ENCODE assay signal across 1 cellular context in the genomic region with DNA sequence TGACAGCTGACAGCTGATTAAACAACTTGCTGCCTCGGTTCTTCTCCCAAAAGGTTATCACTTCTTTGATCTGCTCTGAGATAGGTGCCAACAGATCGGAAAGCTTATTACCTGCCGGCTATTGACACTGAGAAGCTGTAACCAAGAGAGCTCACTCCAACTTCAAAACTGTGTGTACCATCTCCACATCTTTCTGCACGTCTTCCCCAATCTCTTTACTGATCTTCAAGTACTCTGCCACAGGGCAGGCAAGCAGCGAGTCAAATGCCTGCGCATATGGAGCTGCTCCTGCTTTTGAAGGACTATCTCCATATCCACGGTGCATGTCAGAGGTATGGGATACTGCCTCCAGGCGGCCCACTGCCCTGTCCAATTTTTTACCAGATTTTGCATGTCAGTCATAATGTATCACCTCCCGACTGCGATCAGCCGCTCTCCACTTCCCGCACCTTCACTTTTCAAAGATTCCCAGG.
TF ChIP-seq lines count a peak whose summit lies in the region.

No MANE protein-coding gene starts in this region.

TF ChIP-seq in K562, 482 proteins besides CTCF, POLR2A, EP300 and RAD21 (continued from another document):
- TF ChIP-seq RBM17 (IDR thresholded peaks at IDR 0.05; ENCODE audit: borderline replicate concordance, low read depth, low read length) = no peak
- TF ChIP-seq NRF1 (conservative IDR thresholded peaks at IDR 0.05 in 1 of 2, IDR thresholded peaks at IDR 0.05 in 1 of 2) = peak in 1 of 2 experiments; percentile 19; a peak in 2 of 4 replicates
- 0 out of 2 replicates have a peak, but pooled peaks have one; percentile 80 for TF ChIP-seq GABPA (tag; conservative IDR thresholded peaks at IDR 0.05; ENCODE audit: low read depth)
- 0 out of 2 replicates have a peak, but pooled peaks have one; percentile 13 for TF ChIP-seq SREBF1 (IDR thresholded peaks at IDR 0.05; ENCODE audit: borderline replicate concordance, low read depth, low read length)
